In genomic region chr6:43481591-43482242, GRCh38 we compare ENCODE assay signal across 1 cellular context.
TF ChIP-seq lines count a peak whose summit lies in the region.

No MANE protein-coding gene starts in this region.

TF ChIP-seq in HEK293, 187 proteins besides CTCF, POLR2A, EP300 and RAD21 (continued from another document):
- no peak for TF ChIP-seq INSM2 (tag by site-specific recombination; IDR thresholded peaks at IDR 0.05)
- 0 out of 2 replicates have a peak, but pooled peaks have one; percentile 10 for TF ChIP-seq ZNF335 (tag by site-specific recombination; conservative IDR thresholded peaks at IDR 0.05)
